In genomic region chr3:159765025-159765859, GRCh38 we compare ENCODE assay signal across 8 cellular contexts.
DNase-seq lines count a peak whose midpoint lies in the region; ATAC-seq and TF ChIP-seq lines count a peak whose summit lies in the region.

No MANE protein-coding gene starts in this region.

- H3K4me2 ChIP-seq in mesendoderm (ENCODE audit: low read length), result peak overlapping the region; percentile 82

- no peaks in the 10 kb centered on the region for H3K27me3 ChIP-seq in mesendoderm (ENCODE audit: insufficient read depth, low read length, poor library complexity)
- no peaks in the 10 kb centered on the region for H3K27me3 ChIP-seq in testis

- no peak for ATAC-seq in HG02870 (IDR thresholded peaks at IDR 0.05; ENCODE audit: unreplicated experiment)

- peak overlapping the region; percentile 83 for H3K9ac ChIP-seq in mesendoderm (ENCODE audit: low read length)

- H3K4me3 ChIP-seq in mesendoderm (ENCODE audit: low read length), result peak overlapping the region; percentile 75
- peak overlapping the region; percentile 65 to 78 for H3K4me3 ChIP-seq in testis

- peak overlapping the region; percentile 38 for H3K4ac ChIP-seq in mesendoderm (ENCODE audit: low read depth, low read length)

- peak; percentile 44; the same call in 1 of the 2 replicates for TF ChIP-seq EP300 in Ishikawa (IDR thresholded peaks at IDR 0.05; ENCODE audit: borderline replicate concordance)

- WGBS in mesendoderm (ENCODE audit: extremely low coverage, insufficient coverage, low lambda C conversion rate), result no CpG with 5 or more reads among the region's 47 CpGs
- WGBS in testis, 2 donors, result 0 to 1% methylated on average over 22 to 43 of the region's 47 CpGs

- intact Hi-C loops in testis (cut with DNase I; ENCODE audit: low total_unique reads), result no loop called here

- H3K4me1 ChIP-seq in mesendoderm (ENCODE audit: control insufficient read depth, low read depth, low read length) (peaks cover 10% of the 10 kb centered on the region), testis (peaks cover 3% of the 10 kb centered on the region)

- no peak for TF ChIP-seq CTCF in testis (IDR thresholded peaks at IDR 0.05)

- peaks cover 25% of the 10 kb centered on the region for H3K79me2 ChIP-seq in mesendoderm (ENCODE audit: control insufficient read depth, insufficient read depth, low read length)

- no peak for TF ChIP-seq RAD21 in Ishikawa (IDR thresholded peaks at IDR 0.05; ENCODE audit: low read depth)

- TF ChIP-seq POLR2A in testis (IDR thresholded peaks at IDR 0.05), result no peak

- no peaks in the 10 kb centered on the region for H3K36me3 ChIP-seq in mesendoderm (ENCODE audit: control insufficient read depth, insufficient read depth, low read length)
- no peaks in the 10 kb centered on the region for H3K36me3 ChIP-seq in testis (ENCODE audit: low read depth, missing control alignments)

- DNase-seq in DMS53 treated with DMSO at 0.1 percent for 48 hours (lab: John Stamatoyannopoulos, UW; ENCODE audit: unreplicated experiment) (peak; percentile 9), T1000 (lab: John Stamatoyannopoulos, UW) (peak; percentile 91), epithelial cell of prostate (ENCODE audit: low read depth, low spot score) (peak; percentile 91), mesendoderm (peak; percentile 92), testis (peak; percentile 30)
- no peak for DNase-seq in activated effector memory CD4-positive, alpha-beta T cell treated with Interleukin-2 at 50 U/mL for 16 hours

- no peak overlapping the region for H2BK120ac ChIP-seq in mesendoderm (ENCODE audit: low read depth, low read length)

- peaks cover 7% of the 10 kb centered on the region for H3K79me1 ChIP-seq in mesendoderm (ENCODE audit: low read length)

- peak overlapping the region; percentile 91 for H3K18ac ChIP-seq in mesendoderm (ENCODE audit: low read length)

- H3K27ac ChIP-seq in epithelial cell of prostate, result peak overlapping the region; percentile 86
- peak overlapping the region; percentile 85 for H3K27ac ChIP-seq in mesendoderm (ENCODE audit: low read depth, low read length)
- peak overlapping the region; percentile 61 to 88 for H3K27ac ChIP-seq in testis

- no peak overlapping the region for H3K23ac ChIP-seq in mesendoderm (ENCODE audit: low read length)

- H3K9me3 ChIP-seq in testis, result no peaks in the 10 kb centered on the region

- H2BK5ac ChIP-seq in mesendoderm (ENCODE audit: low read length), result no peak overlapping the region

- H4K8ac ChIP-seq in mesendoderm (ENCODE audit: low read depth, low read length), result no peak overlapping the region

- H3K56ac ChIP-seq in mesendoderm (ENCODE audit: low read length), result peak overlapping the region; percentile 93

- no peak overlapping the region for H2BK15ac ChIP-seq in mesendoderm (replicated peaks; ENCODE audit: low read depth)

- no peak overlapping the region for H4K5ac ChIP-seq in mesendoderm (ENCODE audit: low read length)

- H2AK5ac ChIP-seq in mesendoderm (ENCODE audit: low read length), result no peak overlapping the region

TF ChIP-seq in Ishikawa, 13 proteins besides CTCF, POLR2A, EP300 and RAD21:
- TF ChIP-seq NFIC (IDR thresholded peaks at IDR 0.05) (peak; percentile 28; the same call in 1 of the 2 replicates), MAX (IDR thresholded peaks at IDR 0.05) (peak; percentile 62), YY1 (IDR thresholded peaks at IDR 0.05; ENCODE audit: low read depth) (no peak), EGR1 (IDR thresholded peaks at IDR 0.05) (peak; percentile 79), TCF12 (IDR thresholded peaks at IDR 0.05; ENCODE audit: low read depth) (peak; percentile 34; the same call in 1 of the 2 replicates), CEBPB (IDR thresholded peaks at IDR 0.05) (no peak), TEAD4 (IDR thresholded peaks at IDR 0.05) (0 out of 2 replicates have a peak, but pooled peaks have one; percentile 3)
- TF ChIP-seq, protein P1, sequence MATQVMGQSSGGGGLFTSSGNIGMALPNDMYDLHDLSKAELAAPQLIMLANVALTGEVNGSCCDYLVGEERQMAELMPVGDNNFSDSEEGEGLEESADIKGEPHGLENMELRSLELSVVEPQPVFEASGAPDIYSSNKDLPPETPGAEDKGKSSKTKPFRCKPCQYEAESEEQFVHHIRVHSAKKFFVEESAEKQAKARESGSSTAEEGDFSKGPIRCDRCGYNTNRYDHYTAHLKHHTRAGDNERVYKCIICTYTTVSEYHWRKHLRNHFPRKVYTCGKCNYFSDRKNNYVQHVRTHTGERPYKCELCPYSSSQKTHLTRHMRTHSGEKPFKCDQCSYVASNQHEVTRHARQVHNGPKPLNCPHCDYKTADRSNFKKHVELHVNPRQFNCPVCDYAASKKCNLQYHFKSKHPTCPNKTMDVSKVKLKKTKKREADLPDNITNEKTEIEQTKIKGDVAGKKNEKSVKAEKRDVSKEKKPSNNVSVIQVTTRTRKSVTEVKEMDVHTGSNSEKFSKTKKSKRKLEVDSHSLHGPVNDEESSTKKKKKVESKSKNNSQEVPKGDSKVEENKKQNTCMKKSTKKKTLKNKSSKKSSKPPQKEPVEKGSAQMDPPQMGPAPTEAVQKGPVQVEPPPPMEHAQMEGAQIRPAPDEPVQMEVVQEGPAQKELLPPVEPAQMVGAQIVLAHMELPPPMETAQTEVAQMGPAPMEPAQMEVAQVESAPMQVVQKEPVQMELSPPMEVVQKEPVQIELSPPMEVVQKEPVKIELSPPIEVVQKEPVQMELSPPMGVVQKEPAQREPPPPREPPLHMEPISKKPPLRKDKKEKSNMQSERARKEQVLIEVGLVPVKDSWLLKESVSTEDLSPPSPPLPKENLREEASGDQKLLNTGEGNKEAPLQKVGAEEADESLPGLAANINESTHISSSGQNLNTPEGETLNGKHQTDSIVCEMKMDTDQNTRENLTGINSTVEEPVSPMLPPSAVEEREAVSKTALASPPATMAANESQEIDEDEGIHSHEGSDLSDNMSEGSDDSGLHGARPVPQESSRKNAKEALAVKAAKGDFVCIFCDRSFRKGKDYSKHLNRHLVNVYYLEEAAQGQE (IDR thresholded peaks at IDR 0.05; ENCODE audit: low read depth), result no peak
- TF ChIP-seq, protein P2, sequence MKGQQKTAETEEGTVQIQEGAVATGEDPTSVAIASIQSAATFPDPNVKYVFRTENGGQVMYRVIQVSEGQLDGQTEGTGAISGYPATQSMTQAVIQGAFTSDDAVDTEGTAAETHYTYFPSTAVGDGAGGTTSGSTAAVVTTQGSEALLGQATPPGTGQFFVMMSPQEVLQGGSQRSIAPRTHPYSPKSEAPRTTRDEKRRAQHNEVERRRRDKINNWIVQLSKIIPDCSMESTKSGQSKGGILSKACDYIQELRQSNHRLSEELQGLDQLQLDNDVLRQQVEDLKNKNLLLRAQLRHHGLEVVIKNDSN (IDR thresholded peaks at IDR 0.05), result 0 out of 2 replicates have a peak, but pooled peaks have one; percentile 25
